Comparison of ENCODE assay signal across 18 cellular contexts in the genomic region with DNA sequence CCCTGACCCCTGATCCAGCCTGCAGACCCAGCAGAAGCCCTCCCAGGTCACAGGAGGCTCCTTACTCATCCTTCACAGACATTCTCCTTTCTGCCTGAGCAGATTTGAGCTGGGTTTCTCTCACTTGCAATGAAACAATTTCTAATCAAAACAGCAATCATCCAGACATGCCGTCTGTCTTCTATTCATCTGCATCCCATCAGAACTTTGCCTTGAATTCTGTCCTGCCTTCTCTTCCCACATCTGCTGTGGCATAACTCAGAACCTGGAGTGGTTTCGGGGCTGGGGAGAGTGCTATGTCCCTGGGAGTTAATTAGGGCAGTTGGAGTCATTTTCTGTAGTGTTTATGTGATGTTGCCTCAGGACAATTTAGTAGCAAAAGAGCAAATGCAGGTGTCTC.
A peak's percentile ranks its signal among the peaks of the same experiment; 100 is the strongest.
DNase-seq lines count a peak whose midpoint lies in the region; ATAC-seq and TF ChIP-seq lines count a peak whose summit lies in the region.
"Had no signal": no experiment of that assay in that cellular context is flagged by ENCODE, and none has a peak within 500 bp of the region (broad histone marks: within the 10 kb centered on the region; RNA-seq: fewer than 3 reads in every experiment).

No MANE protein-coding gene starts in this region.

- H3K4me2 ChIP-seq in neural progenitor cell, result no peak overlapping the region

- no peak for ATAC-seq in CD4-positive, alpha-beta T cell (ENCODE audit: poor library complexity)
- ATAC-seq: T-cell had no signal

- no peaks in the 10 kb centered on the region for H3K36me3 Mint-ChIP-seq in neural progenitor cell
- H3K36me3 Mint-ChIP-seq in CD4-positive, alpha-beta T cell (ENCODE audit: low read depth), result no peaks in the 10 kb centered on the region
- H3K36me3 Mint-ChIP-seq: IgD-negative memory B cell, T-cell had no signal

- peaks cover 2% of the 10 kb centered on the region for H3K9me3 Mint-ChIP-seq in neural progenitor cell
- H3K9me3 Mint-ChIP-seq in CD4-positive, alpha-beta T cell, result peaks cover 10% of the 10 kb centered on the region

- H3K27me3 Mint-ChIP-seq in neural progenitor cell (ENCODE audit: insufficient read depth, low read depth), result peaks cover 19% of the 10 kb centered on the region
- H3K27me3 Mint-ChIP-seq in CD4-positive, alpha-beta T cell, result peaks cover 4% of the 10 kb centered on the region
- H3K27me3 Mint-ChIP-seq: T-cell had no signal

- no peak overlapping the region for H3K27ac ChIP-seq in neural progenitor cell
- no peak overlapping the region for H3K27ac ChIP-seq in CD4-positive, alpha-beta T cell (ENCODE audit: low read depth, low read length)
- H3K27ac ChIP-seq: GM23248 had no signal

- H2AFZ ChIP-seq in neural progenitor cell (replicated peaks), result no peak overlapping the region
- H2AFZ ChIP-seq: GM23248 had no signal

- DNase-seq in NCI-H1092 treated with DMSO at 0.1 percent for 48 hours (lab: John Stamatoyannopoulos, UW) (peak; percentile 39), NCI-H1105 treated with DMSO at 0.1 percent for 48 hours (lab: John Stamatoyannopoulos, UW) (peak; percentile 89), NCI-H748 treated with DMSO at 0.1 percent for 48 hours (lab: John Stamatoyannopoulos, UW) (peak; percentile 30), neural progenitor cell (ENCODE audit: low spot score) (no peak), SW 1271 (lab: John Stamatoyannopoulos, UW) (no peak), H7 (no peak)
- DNase-seq in CD4-positive, alpha-beta T cell, result no peak
- DNase-seq: ACHN, C1 segment of cervical spinal cord, DND-41, GM23248, HCEC 1CT, Karpas-422, NCI-H2081, NCI-H524, Right ventricle myocardium superior, T-cell had no signal

- no peak overlapping the region for H3K4me3 ChIP-seq in neural progenitor cell
- H3K4me3 ChIP-seq in H7 (ENCODE audit: insufficient read depth, low read depth, low read length), result no peak overlapping the region
- H3K4me3 ChIP-seq: GM23248 had no signal

- H3K9me3 ChIP-seq in neural progenitor cell (ENCODE audit: low read depth), result no peaks in the 10 kb centered on the region
- no peaks in the 10 kb centered on the region for H3K9me3 ChIP-seq in CD4-positive, alpha-beta T cell (ENCODE audit: control insufficient read depth, low read length)

- no peaks in the 10 kb centered on the region for H3K79me2 ChIP-seq in neural progenitor cell (ENCODE audit: low read depth)

- TF ChIP-seq CTCF in neural progenitor cell (IDR thresholded peaks at IDR 0.05), result no peak
- no peak for TF ChIP-seq CTCF in CD4-positive, alpha-beta T cell (IDR thresholded peaks at IDR 0.05)

- H3K27ac Mint-ChIP-seq in neural progenitor cell, result peak overlapping the region; percentile 8
- H3K27ac Mint-ChIP-seq in CD4-positive, alpha-beta T cell, result no peak overlapping the region
- H3K27ac Mint-ChIP-seq: IgD-negative memory B cell, T-cell had no signal

- H3K9ac ChIP-seq in neural progenitor cell, result no peak overlapping the region
- H3K9ac ChIP-seq: GM23248 had no signal

- H3K27me3 ChIP-seq in neural progenitor cell, result no peaks in the 10 kb centered on the region
- H3K27me3 ChIP-seq in CD4-positive, alpha-beta T cell (ENCODE audit: control insufficient read depth, insufficient read depth, low read length), result no peaks in the 10 kb centered on the region
- no peaks in the 10 kb centered on the region; the same call in 1 of the 2 replicates for H3K27me3 ChIP-seq in H7 (ENCODE audit: control insufficient read depth, insufficient read depth, low read length)

- H3K4me3 Mint-ChIP-seq in neural progenitor cell, result no peak overlapping the region
- no peak overlapping the region for H3K4me3 Mint-ChIP-seq in CD4-positive, alpha-beta T cell
- H3K4me3 Mint-ChIP-seq: IgD-negative memory B cell, T-cell had no signal

- H3K36me3 ChIP-seq in neural progenitor cell, result no peaks in the 10 kb centered on the region
- no peaks in the 10 kb centered on the region for H3K36me3 ChIP-seq in H7 (replicated peaks; ENCODE audit: control insufficient read depth, insufficient read depth, low read length)

- no peaks in the 10 kb centered on the region for H4K20me1 ChIP-seq in neural progenitor cell (ENCODE audit: low read depth)

- POLR2A ChIA-PET in CD4-positive, alpha-beta T cell (lab: Charles Lee), result no interaction called here

- H3K4me1 ChIP-seq in neural progenitor cell, result peaks cover 17% of the 10 kb centered on the region

- peaks cover 10% of the 10 kb centered on the region for H3F3A ChIP-seq in neural progenitor cell (ENCODE audit: low read depth)

- intact Hi-C loops in CD4-positive, alpha-beta T cell (cut with DNase I, micrococcal nuclease), result no loop called here

- H3K4me1 Mint-ChIP-seq in neural progenitor cell, result peaks cover 30% of the 10 kb centered on the region
- no peaks in the 10 kb centered on the region for H3K4me1 Mint-ChIP-seq in CD4-positive, alpha-beta T cell (ENCODE audit: low read depth)
- H3K4me1 Mint-ChIP-seq: IgD-negative memory B cell, T-cell had no signal

- CTCF ChIA-PET in CD4-positive, alpha-beta T cell (lab: Charles Lee), result no interaction called here

Comparison
In these comparisons a context has a peak if more than half of its experiments do, and no peak if none do; other contexts are left out.
1. DNase-seq: peak in NCI-H1092 treated with DMSO at 0.1 percent for 48 hours (single experiment), NCI-H1105 treated with DMSO at 0.1 percent for 48 hours (single experiment) and NCI-H748 treated with DMSO at 0.1 percent for 48 hours (single experiment); none in neural progenitor cell (single experiment), SW 1271 (0 of 2), CD4-positive, alpha-beta T cell (0 of 10) and H7 (single experiment).